16 cellular contexts compared by ENCODE assay signal in genomic region chr19:29371766-29372415, GRCh38.
"Had no signal": no experiment of that assay in that cellular context is flagged by ENCODE, and none has a peak within 500 bp of the region (broad histone marks: within the 10 kb centered on the region; RNA-seq: fewer than 3 reads in every experiment).

No MANE protein-coding gene starts in this region.

- H3K4me2 ChIP-seq: smooth muscle cell had no signal

- H3K36me3 ChIP-seq: esophagus muscularis mucosa, neutrophil, right lobe of liver, stomach, thoracic aorta had no signal

- H3K4me1 ChIP-seq: body of pancreas, esophagus muscularis mucosa, right lobe of liver, stomach had no signal

- H3K4me1 Mint-ChIP-seq: activated naive CD8-positive, alpha-beta T cell treated with anti-CD3 and anti-CD28 coated beads for 36 hours; T-cell had no signal

- H3K4me3 Mint-ChIP-seq: activated naive CD8-positive, alpha-beta T cell treated with anti-CD3 and anti-CD28 coated beads for 36 hours; activated T-cell treated with anti-CD3 and anti-CD28 coated beads, Interleukin-2, amount 50 U/mL, for 72 hours; naive thymus-derived CD8-positive, alpha-beta T cell; T-cell had no signal

- H3K9me3 Mint-ChIP-seq: activated naive CD8-positive, alpha-beta T cell treated with anti-CD3 and anti-CD28 coated beads for 36 hours; activated T-cell treated with anti-CD3 and anti-CD28 coated beads, Interleukin-2, amount 50 U/mL, for 72 hours; naive thymus-derived CD8-positive, alpha-beta T cell; T-cell had no signal

- ATAC-seq: activated CD4-positive, CD25-positive, alpha-beta regulatory T cell treated with anti-CD3 and anti-CD28 coated beads, Interleukin-2, amount 50 U/mL, for 24 hours; activated T-cell treated with anti-CD3 and anti-CD28 coated beads, Interleukin-2, amount 50 U/mL, for 72 hours; body of pancreas; mucosa of descending colon; naive thymus-derived CD8-positive, alpha-beta T cell; T-cell had no signal

- H3K4me3 ChIP-seq: body of pancreas, esophagus muscularis mucosa, mucosa of descending colon, right lobe of liver, smooth muscle cell, stomach, thoracic aorta had no signal

- H3K9me3 ChIP-seq: body of pancreas, esophagus muscularis mucosa, mucosa of descending colon, neutrophil, right lobe of liver, stomach, thoracic aorta had no signal

- H3K27me3 ChIP-seq: body of pancreas, right lobe of liver had no signal

- H3K27ac Mint-ChIP-seq: activated naive CD8-positive, alpha-beta T cell treated with anti-CD3 and anti-CD28 coated beads for 36 hours; activated T-cell treated with anti-CD3 and anti-CD28 coated beads, Interleukin-2, amount 50 U/mL, for 72 hours; naive thymus-derived CD8-positive, alpha-beta T cell; T-cell had no signal

- DNase-seq: activated naive CD8-positive, alpha-beta T cell treated with anti-CD3 and anti-CD28 coated beads for 36 hours; activated T-cell treated with anti-CD3 and anti-CD28 coated beads, Interleukin-2, amount 50 U/mL, for 72 hours; amygdala; body of pancreas; caudate nucleus; mucosa of descending colon; naive thymus-derived CD8-positive, alpha-beta T cell; right lobe of liver; stomach; T-helper 9 cell had no signal

- H3K36me3 Mint-ChIP-seq: activated naive CD8-positive, alpha-beta T cell treated with anti-CD3 and anti-CD28 coated beads for 36 hours; naive thymus-derived CD8-positive, alpha-beta T cell; T-cell had no signal

- H3K27ac ChIP-seq: body of pancreas, esophagus muscularis mucosa, neutrophil, right lobe of liver, stomach, thoracic aorta had no signal
